ENCODE assay signal across 11 cellular contexts in genomic region chr11:66314561-66315497, GRCh38. TPM values are rescaled to one million over a fixed set of nuclear protein-coding genes. Genes with fewer than 3 reads are reported as not detected.
A peak's percentile ranks its signal among the peaks of the same experiment; 100 is the strongest.
DNase-seq lines count a peak whose midpoint lies in the region; ATAC-seq, FAIRE-seq and TF ChIP-seq lines count a peak whose summit lies in the region.
"Had no signal": no experiment of that assay in that cellular context is flagged by ENCODE, and none has a peak within 500 bp of the region (broad histone marks: within the 10 kb centered on the region; RNA-seq: fewer than 3 reads in every experiment).

No MANE protein-coding gene starts in this region.

- WGBS in mesodermal cell (ENCODE audit: insufficient coverage in 2 of 2), 2 experiments = 92 to 95% methylated on average over 16 to 17 of the region's 17 CpGs

- no peak overlapping the region for H2AFZ ChIP-seq in astrocyte (ENCODE audit: low read depth, low read length)

- peaks cover 15% of the 10 kb centered on the region for H4K20me1 ChIP-seq in astrocyte (ENCODE audit: insufficient read depth, low read length)

- peak; percentile 57 for DNase-seq in activated CD8-positive, alpha-beta memory T cell treated with anti-CD3 and anti-CD28 coated beads, Interleukin-2, amount 50 U/mL, for 48 hours
- DNase-seq in activated CD8-positive, alpha-beta memory T cell treated with anti-CD3 and anti-CD28 coated beads, Interleukin-2, amount 50 U/mL, for 4 hours = no peak
- DNase-seq in astrocyte (ENCODE audit: low read depth) (no peak), thoracic aorta (ENCODE audit: low spot score) (no peak), occipital lobe (lab: John Stamatoyannopoulos, UW) (no peak), midbrain (lab: John Stamatoyannopoulos, UW) (no peak)
- DNase-seq: MG63, NCI-H526, T-helper 9 cell had no signal

- no peaks in the 10 kb centered on the region for H3K9me3 ChIP-seq in astrocyte (ENCODE audit: insufficient read depth, low read depth, low read length)
- H3K9me3 ChIP-seq in mesodermal cell (ENCODE audit: control insufficient read depth, low read length) = peaks cover 3% of the 10 kb centered on the region
- H3K9me3 ChIP-seq in thoracic aorta = no peaks in the 10 kb centered on the region
- H3K9me3 ChIP-seq: MG63 had no signal

- H3K9ac ChIP-seq in astrocyte (ENCODE audit: low read length) = peak overlapping the region; percentile 80

- H3K36me3 ChIP-seq in astrocyte (ENCODE audit: insufficient read depth, low read length) (no peaks in the 10 kb centered on the region), mesodermal cell (ENCODE audit: control insufficient read depth, insufficient read depth, low read length) (no peaks in the 10 kb centered on the region), thoracic aorta (no peaks in the 10 kb centered on the region)
- H3K36me3 ChIP-seq: MG63 had no signal

- H3K27me3 Mint-ChIP-seq in astrocyte (ENCODE audit: low read depth, unreplicated experiment) = peaks cover 2% of the 10 kb centered on the region

- H3K4me1 Mint-ChIP-seq in astrocyte (ENCODE audit: low read depth, unreplicated experiment) = peaks cover 34% of the 10 kb centered on the region

- no peak for FAIRE-seq in astrocyte (lab: Jason Lieb, UNC)

- H3K27ac ChIP-seq in astrocyte (ENCODE audit: low read depth, low read length) (peak overlapping the region; percentile 90), mesodermal cell (ENCODE audit: low read depth, low read length, severe bottlenecking) (peak overlapping the region; percentile 98), thoracic aorta (no peak overlapping the region)

- no peak overlapping the region for H3K27ac Mint-ChIP-seq in astrocyte (ENCODE audit: unreplicated experiment)

- peaks cover 32% of the 10 kb centered on the region for H3K79me2 ChIP-seq in astrocyte (ENCODE audit: insufficient read depth, low read length)

- H3K4me1 ChIP-seq in astrocyte (ENCODE audit: insufficient read depth, low read length) = peaks cover 53% of the 10 kb centered on the region
- H3K4me1 ChIP-seq in mesodermal cell (ENCODE audit: control insufficient read depth, insufficient read depth, low read length, poor library complexity, severe bottlenecking) = peaks cover 59% of the 10 kb centered on the region
- H3K4me1 ChIP-seq in thoracic aorta (ENCODE audit: control insufficient read depth in 1 of 2, low read depth in 2 of 2) = peaks cover 11 to 38% of the 10 kb centered on the region in 2 donors

- H3K27me3 ChIP-seq in astrocyte (ENCODE audit: insufficient read depth, low read length) (no peaks in the 10 kb centered on the region), thoracic aorta (replicated peaks; ENCODE audit: insufficient read depth) (peaks cover 5% of the 10 kb centered on the region)
- H3K27me3 ChIP-seq: MG63 had no signal

- H3K36me3 Mint-ChIP-seq in astrocyte (ENCODE audit: low read depth, unreplicated experiment) = peaks cover 6% of the 10 kb centered on the region

- peaks cover 9% of the 10 kb centered on the region for H3K9me3 Mint-ChIP-seq in astrocyte (ENCODE audit: unreplicated experiment)

- peak overlapping the region; percentile 48 for H3K4me3 ChIP-seq in astrocyte (ENCODE audit: insufficient read depth, low read depth, low read length)
- peak overlapping the region; percentile 39 for H3K4me3 ChIP-seq in mesodermal cell (ENCODE audit: extremely low read depth, insufficient read depth, low read length, poor library complexity, severe bottlenecking)
- peak overlapping the region; percentile 71 for H3K4me3 ChIP-seq in thoracic aorta
- H3K4me3 ChIP-seq: MG63 had no signal

- H3K4me3 Mint-ChIP-seq in astrocyte (ENCODE audit: unreplicated experiment) = no peak overlapping the region

- no peak for TF ChIP-seq CTCF in astrocyte (IDR thresholded peaks at IDR 0.05; ENCODE audit: insufficient read depth, low read depth, low read length)
- no peak for TF ChIP-seq CTCF in thoracic aorta (IDR thresholded peaks at IDR 0.05)

- ATAC-seq in thoracic aorta (ENCODE audit: insufficient number of reproducible peaks, low FRiP score, low read depth) = no peak
- ATAC-seq in GM18867 (IDR thresholded peaks at IDR 0.05; ENCODE audit: unreplicated experiment) = no peak

- H3K4me2 ChIP-seq in astrocyte (ENCODE audit: low read length) = peak overlapping the region; percentile 81

RNA-seq across cellular contexts. Expression of gene CD248, which starts 2.0 kb away (rescaled TPM):
- total RNA-seq in astrocyte = 50.9 and 58.8 TPM in 2 replicates
- polyA plus RNA-seq in mesodermal cell (2013, experiment 1 of 2) = 40.0 TPM
- 37.8 TPM for polyA plus RNA-seq in mesodermal cell (2013, experiment 2 of 2)
- 10 to 100 TPM; 22.9 to 32.4 TPM for total RNA-seq in thoracic aorta
- total RNA-seq in occipital lobe = 1.1 TPM

RNA-seq across cellular contexts. Expression of gene RIN1, which starts 21.4 kb away (rescaled TPM):
- total RNA-seq in astrocyte (8.5 and 12.0 TPM in 2 replicates), thoracic aorta (1 to 10 TPM; 7.7 to 7.8 TPM), occipital lobe (0.47 TPM)
- 11.6 TPM for polyA plus RNA-seq in mesodermal cell (2013, experiment 1 of 2)
- 8.9 TPM for polyA plus RNA-seq in mesodermal cell (2013, experiment 2 of 2)

RNA-seq across cellular contexts. Expression of gene TMEM151A, which starts 23.1 kb away (rescaled TPM):
- total RNA-seq in astrocyte (1.8 and 2.0 TPM in 2 replicates), thoracic aorta (under 1 TPM in 1 of 2 donors, not detected in 1; 0.27 TPM), occipital lobe (6.4 TPM)
- 0.26 TPM for polyA plus RNA-seq in mesodermal cell (2013, experiment 1 of 2)
- polyA plus RNA-seq in mesodermal cell (2013, experiment 2 of 2) = 0.30 TPM

RNA-seq across cellular contexts. Expression of gene YIF1A, which starts 25.9 kb away (rescaled TPM):
- total RNA-seq in astrocyte (129 and 159 TPM in 2 replicates), thoracic aorta (100 to 1,000 TPM in 1 of 2 donors, 10 to 100 TPM in 1; 65.4 to 155 TPM), occipital lobe (32.4 TPM)
- 114 TPM for polyA plus RNA-seq in mesodermal cell (2013, experiment 1 of 2)
- 86.6 TPM for polyA plus RNA-seq in mesodermal cell (2013, experiment 2 of 2)

RNA-seq across cellular contexts. Expression of gene BRMS1, which starts 30.1 kb away (rescaled TPM):
- total RNA-seq in astrocyte (43.5 and 47.8 TPM in 2 replicates), thoracic aorta (10 to 100 TPM; 35.0 to 48.1 TPM), occipital lobe (17.6 TPM)
- polyA plus RNA-seq in mesodermal cell (2013, experiment 1 of 2) = 29.0 TPM
- polyA plus RNA-seq in mesodermal cell (2013, experiment 2 of 2) = 23.3 TPM

Comparison
In these comparisons a context has a peak if more than half of its experiments do, and no peak if none do; other contexts are left out.
1. H3K27ac ChIP-seq: peak in astrocyte (single experiment) and mesodermal cell (single experiment); none in thoracic aorta (0 of 2).
2. RNA of gene CD248, which starts 2.0 kb away (total RNA-seq): 50.9 to 58.8 TPM in astrocyte and 22.9 to 32.4 TPM in thoracic aorta; 1.1 TPM in occipital lobe (single experiment); every median in the first group is over 10 times any median in the second.
3. Peak in every context shown above with its lines, with median percentiles within 50 percentile points of each other: H3K4me3 ChIP-seq.